24 cellular contexts compared by ENCODE assay signal in the genomic region with DNA sequence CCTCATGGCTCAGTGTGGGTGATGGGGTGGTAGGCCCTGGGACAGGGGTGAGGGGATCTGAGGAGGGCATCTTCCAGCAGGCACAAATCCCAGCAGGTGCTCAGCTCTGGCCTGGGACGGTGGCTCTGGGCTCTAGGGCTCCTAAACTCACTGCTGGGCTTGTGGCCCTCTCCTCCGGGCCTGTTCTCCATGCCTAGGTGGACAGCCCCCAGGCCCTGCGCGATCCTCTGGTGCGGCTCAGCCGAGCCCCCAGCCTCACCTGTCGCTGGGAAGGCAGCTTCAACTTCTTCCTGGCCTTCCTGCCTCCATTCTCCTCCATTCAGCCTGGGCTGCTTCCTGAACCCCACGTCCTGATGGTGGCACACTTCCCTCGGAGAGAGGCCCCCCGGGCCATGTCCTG. TPM values are rescaled to one million over a fixed set of nuclear protein-coding genes. Genes with fewer than 3 reads are reported as not detected.
"Had no signal": no experiment of that assay in that cellular context is flagged by ENCODE, and none has a peak within 500 bp of the region (broad histone marks: within the 10 kb centered on the region; RNA-seq: fewer than 3 reads in every experiment).

No MANE protein-coding gene starts in this region.

- H3K36me3 ChIP-seq: esophagus muscularis mucosa, heart right ventricle, lower lobe of right lung, neutrophil, prostate gland, right atrium auricular region, sigmoid colon, stomach, thyroid gland, vagina had no signal

- FAIRE-seq: endothelial cell of umbilical vein, keratinocyte had no signal

- DNase-seq: dermis blood vessel endothelial cell; effector memory CD4-positive, alpha-beta T cell; foreskin melanocyte; glutamatergic neuron; heart right ventricle; left ventricle myocardium superior; lower lobe of right lung; natural killer cell; sigmoid colon; stimulated activated CD4-positive, alpha-beta T cell treated with anti-CD3 and anti-CD28 coated beads, Interleukin-2, amount 100 ng/mL, for 24 hours; stimulated activated CD4-positive, alpha-beta T cell treated with anti-CD3 and anti-CD28 coated beads, Interleukin-4, amount 100 ng/mL, for 24 hours; stimulated activated naive CD4-positive, alpha-beta T cell treated with Interleukin-2 at 50 U/mL for 16 hours; stomach; thyroid gland had no signal

- H3K4me1 ChIP-seq: esophagus muscularis mucosa, prostate gland, sigmoid colon had no signal

- H3K27me3 ChIP-seq: right atrium auricular region, thyroid gland, vagina had no signal

- H3K9me3 ChIP-seq: esophagus muscularis mucosa, heart right ventricle, lower lobe of right lung, neutrophil, prostate gland, right atrium auricular region, sigmoid colon, stomach, thyroid gland, vagina had no signal

- H3K27ac ChIP-seq: coronary artery, esophagus muscularis mucosa, heart right ventricle, lower lobe of right lung, neutrophil, prostate gland, right atrium auricular region, sigmoid colon, stomach, thyroid gland, vagina had no signal

- ATAC-seq: heart right ventricle; left ventricle myocardium superior; lower lobe of right lung; natural killer cell; stimulated activated effector memory CD8-positive, alpha-beta T cell treated with anti-CD3 and anti-CD28 coated beads, Interleukin-12 subunit alpha, Interleukin-12 subunit beta, amount 100 ng/mL, for 72 hours had no signal

- H3K4me3 ChIP-seq: coronary artery, esophagus muscularis mucosa, heart right ventricle, lower lobe of right lung, prostate gland, right atrium auricular region, sigmoid colon, stomach, thyroid gland, vagina had no signal

RNA-seq across cellular contexts. Expression of gene FGFR3, which starts 19.3 kb away (rescaled TPM):
- total RNA-seq: myocyte, natural killer cell had no signal
